ENCODE assay signal across 26 cellular contexts in the genomic region with DNA sequence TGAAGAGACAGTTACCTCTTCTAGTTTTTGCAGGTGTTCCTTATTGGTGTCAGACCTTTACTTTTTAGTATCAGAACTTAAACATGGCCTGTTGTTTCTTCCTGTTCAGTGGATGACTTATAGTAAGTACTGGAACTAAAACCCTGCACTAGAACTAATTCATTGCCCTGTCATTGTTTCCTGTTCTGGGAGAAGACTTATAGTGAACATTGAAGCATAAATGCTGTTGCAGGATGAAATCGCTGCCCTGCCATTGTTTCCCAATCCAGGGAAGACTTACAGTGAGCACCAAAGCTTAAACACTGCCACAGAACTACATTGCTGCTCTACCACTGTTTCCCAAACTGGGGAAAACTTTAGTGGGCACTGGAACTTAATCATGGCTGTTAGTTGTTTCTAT.
"Had no signal": no experiment of that assay in that cellular context is flagged by ENCODE, and none has a peak within 500 bp of the region (broad histone marks: within the 10 kb centered on the region; RNA-seq: fewer than 3 reads in every experiment).

No MANE protein-coding gene starts in this region.

- H3K27me3 Mint-ChIP-seq: naive B cell; natural killer cell treated with Interleukin-12 subunit alpha and Interleukin-12 subunit beta and Interleukin-15 and Interleukin-18, amount 100 ng/mL, for 72 hours; stimulated activated naive B cell treated with anti-CD40 and anti-IgM and Interleukin-4, amounts not matched to agents 10 μg/mL and 1 μg/mL and 100 μg/mL, for 72 hours had no signal

- H3K36me3 ChIP-seq: left ventricle myocardium inferior, pancreas, prostate gland, stomach, thyroid gland, transverse colon, upper lobe of right lung had no signal

- DNase-seq: islet precursor cell; left ventricle myocardium inferior; mesendoderm; naive B cell; nucleus accumbens; pancreas; posterior cingulate gyrus; retina; right cardiac atrium; stimulated activated CD4-positive, alpha-beta T cell treated with anti-CD3 and anti-CD28 coated beads, Interleukin-12 subunit alpha, Interleukin-12 subunit beta, amount 100 ng/mL, for 4 hours; stimulated activated CD4-positive, alpha-beta T cell treated with anti-CD3 and anti-CD28 coated beads, Interleukin-15, amount 100 ng/mL, for 24 hours; stimulated activated CD4-positive, alpha-beta T cell treated with anti-CD3 and anti-CD28 coated beads, Interleukin-2, amount 100 ng/mL, for 24 hours; stimulated activated CD4-positive, alpha-beta T cell treated with anti-CD3 and anti-CD28 coated beads, Interleukin-4, amount 100 ng/mL, for 1 hour; stimulated activated naive B cell treated with anti-CD40 and anti-IgM and Interleukin-4, amounts not matched to agents 10 μg/mL and 1 μg/mL and 100 μg/mL, for 72 hours; stimulated activated naive CD8-positive, alpha-beta T cell treated with anti-CD3 and anti-CD28 coated beads, Interleukin-15, Interleukin-2, amounts not matched to agents 100 U/mL and 50 U/mL, for 24 hours; stomach; testis; thyroid gland; transverse colon; upper lobe of right lung had no signal

- ATAC-seq: natural killer cell treated with Interleukin-12 subunit alpha and Interleukin-12 subunit beta and Interleukin-15 and Interleukin-18, amount 100 ng/mL, for 72 hours; pancreas; right cardiac atrium; sciatic nerve; stimulated activated naive B cell treated with anti-CD40 and anti-IgM and Interleukin-4, amounts not matched to agents 10 μg/mL and 1 μg/mL and 100 μg/mL, for 72 hours; stimulated activated naive CD8-positive, alpha-beta T cell treated with anti-CD3 and anti-CD28 coated beads, Interleukin-15, Interleukin-2, amounts not matched to agents 100 U/mL and 50 U/mL, for 24 hours; upper lobe of right lung had no signal

- H3K4me1 Mint-ChIP-seq: mesothelial cell of epicardium had no signal

- H3K27me3 ChIP-seq: pancreas, stomach, testis, thyroid gland, transverse colon, upper lobe of right lung had no signal

- H3K4me3 ChIP-seq: left ventricle myocardium inferior, lung, pancreas, prostate gland, skin epidermis, stomach, testis, thyroid gland, transverse colon, upper lobe of right lung had no signal

- H3K4me3 Mint-ChIP-seq: mesothelial cell of epicardium; natural killer cell treated with Interleukin-12 subunit alpha and Interleukin-12 subunit beta and Interleukin-15 and Interleukin-18, amount 100 ng/mL, for 72 hours; stimulated activated naive B cell treated with anti-CD40 and anti-IgM and Interleukin-4, amounts not matched to agents 10 μg/mL and 1 μg/mL and 100 μg/mL, for 72 hours had no signal

- H3K27ac Mint-ChIP-seq: mesothelial cell of epicardium; natural killer cell treated with Interleukin-12 subunit alpha and Interleukin-12 subunit beta and Interleukin-15 and Interleukin-18, amount 100 ng/mL, for 72 hours; stimulated activated naive B cell treated with anti-CD40 and anti-IgM and Interleukin-4, amounts not matched to agents 10 μg/mL and 1 μg/mL and 100 μg/mL, for 72 hours had no signal

- H3K4me1 ChIP-seq: left ventricle myocardium inferior, prostate gland, testis, thyroid gland, transverse colon, upper lobe of right lung had no signal

- H3K27ac ChIP-seq: left ventricle myocardium inferior, pancreas, prostate gland, skin epidermis, stomach, testis, thyroid gland, transverse colon, upper lobe of right lung had no signal

- H3K9me3 ChIP-seq: left ventricle myocardium inferior, pancreas, prostate gland, stomach, testis, thyroid gland, transverse colon, upper lobe of right lung had no signal
